ENCODE assay signal across 11 cellular contexts in the genomic region with DNA sequence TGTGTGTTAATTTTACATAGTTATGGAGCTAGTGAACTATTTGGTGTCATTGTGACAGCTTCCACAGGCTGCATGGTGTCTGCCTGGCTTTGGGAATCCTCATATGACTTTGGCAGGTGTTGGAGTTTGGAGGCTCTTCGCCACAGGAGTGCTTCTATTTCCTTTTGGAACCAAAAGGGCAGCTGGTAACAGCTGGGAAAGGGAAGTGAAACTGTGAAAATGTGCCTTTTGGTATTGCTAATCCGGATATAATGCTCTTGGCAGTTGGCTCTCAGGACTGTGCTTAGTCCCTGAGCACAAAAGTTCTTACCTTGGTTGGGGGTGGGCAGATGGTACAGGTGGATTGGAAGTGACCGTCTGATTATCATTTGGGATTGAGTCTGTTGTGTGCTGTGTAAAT. TPM values are rescaled to one million over a fixed set of nuclear protein-coding genes. Genes with fewer than 3 reads are reported as not detected.
DNase-seq lines count a peak whose midpoint lies in the region; ATAC-seq and TF ChIP-seq lines count a peak whose summit lies in the region.
"Had no signal": no experiment of that assay in that cellular context is flagged by ENCODE, and none has a peak within 500 bp of the region (broad histone marks: within the 10 kb centered on the region; RNA-seq: fewer than 3 reads in every experiment).

No MANE protein-coding gene starts in this region.

- ATAC-seq in GM19351 (IDR thresholded peaks at IDR 0.05; ENCODE audit: unreplicated experiment) (peak; percentile 71), HG03108 (IDR thresholded peaks at IDR 0.05; ENCODE audit: unreplicated experiment) (peak; percentile 49), T-helper 17 cell (no peak)
- ATAC-seq: activated T-cell treated with anti-CD3 and anti-CD28 coated beads, Interleukin-2, amount 50 U/mL, for 72 hours; K562 had no signal

- H3K9me3 ChIP-seq in T-helper 17 cell (ENCODE audit: control insufficient read depth, low read length, poor library complexity, severe bottlenecking): no peaks in the 10 kb centered on the region
- H3K9me3 ChIP-seq: tibial artery had no signal

- H3K4me3 Mint-ChIP-seq in CD14-positive monocyte (peak overlapping the region in 1 of 2 donors; percentile 16), T-helper 17 cell (peak overlapping the region; percentile 75)
- H3K4me3 Mint-ChIP-seq: activated T-cell treated with anti-CD3 and anti-CD28 coated beads, Interleukin-2, amount 50 U/mL, for 72 hours had no signal

- H3K36me3 Mint-ChIP-seq in CD14-positive monocyte (peaks cover 5 to 11% of the 10 kb centered on the region in 2 donors), T-helper 17 cell (ENCODE audit: low read depth) (no peaks in the 10 kb centered on the region)

- H3K27ac Mint-ChIP-seq in CD14-positive monocyte: peak overlapping the region; percentile 51 to 92 (median 77)
- peak overlapping the region; percentile 37 for H3K27ac Mint-ChIP-seq in T-helper 17 cell
- H3K27ac Mint-ChIP-seq: activated T-cell treated with anti-CD3 and anti-CD28 coated beads, Interleukin-2, amount 50 U/mL, for 72 hours had no signal

- H3K9me3 Mint-ChIP-seq in CD14-positive monocyte: peaks cover 0 to 3% (median 0%) of the 10 kb centered on the region in 7 donors
- H3K9me3 Mint-ChIP-seq: activated T-cell treated with anti-CD3 and anti-CD28 coated beads, Interleukin-2, amount 50 U/mL, for 72 hours had no signal

- peaks cover 33% of the 10 kb centered on the region for H3K4me1 Mint-ChIP-seq in CD14-positive monocyte
- peaks cover 11% of the 10 kb centered on the region for H3K4me1 Mint-ChIP-seq in T-helper 17 cell

- no peak for TF ChIP-seq CTCF in CD14-positive monocyte (IDR thresholded peaks at IDR 0.05)

- H3K27me3 Mint-ChIP-seq in CD14-positive monocyte (ENCODE audit: low read depth in 3 of 3): peaks cover 0 to 3% (median 0%) of the 10 kb centered on the region in 3 donors
- no peaks in the 10 kb centered on the region for H3K27me3 Mint-ChIP-seq in T-helper 17 cell

- DNase-seq in CD14-positive monocyte (ENCODE audit: low spot score) (no peak), T-helper 17 cell (no peak), NCI-H748 (lab: John Stamatoyannopoulos, UW; ENCODE audit: unreplicated experiment) (no peak), T-helper 9 cell (no peak), HPDE6-E6E7 (ENCODE audit: extremely low spot score) (no peak)
- DNase-seq in activated effector memory CD4-positive, alpha-beta T cell treated with Interleukin-2 at 50 U/mL for 16 hours: no peak
- DNase-seq: activated T-cell treated with anti-CD3 and anti-CD28 coated beads, Interleukin-2, amount 50 U/mL, for 72 hours; tibial artery had no signal

- intact Hi-C loops in CD14-positive monocyte (cut with micrococcal nuclease): no loop called here

RNA-seq across cellular contexts. Expression of a gene that starts 18.1 kb away (rescaled TPM):
- 1 to 10 TPM; 2.4 to 2.9 TPM for polyA plus RNA-seq in CD14-positive monocyte
- 10 to 100 TPM; 54.7 to 72.1 TPM for total RNA-seq in T-helper 17 cell

RNA-seq across cellular contexts. Expression of a gene that starts 18.2 kb away (rescaled TPM):
- 10 to 100 TPM; 12.2 to 18.3 TPM for polyA plus RNA-seq in CD14-positive monocyte
- total RNA-seq in T-helper 17 cell: 10 to 100 TPM; 31.9 to 35.8 TPM
